Comparison of ENCODE assay signal across 1 cellular context in the genomic region with DNA sequence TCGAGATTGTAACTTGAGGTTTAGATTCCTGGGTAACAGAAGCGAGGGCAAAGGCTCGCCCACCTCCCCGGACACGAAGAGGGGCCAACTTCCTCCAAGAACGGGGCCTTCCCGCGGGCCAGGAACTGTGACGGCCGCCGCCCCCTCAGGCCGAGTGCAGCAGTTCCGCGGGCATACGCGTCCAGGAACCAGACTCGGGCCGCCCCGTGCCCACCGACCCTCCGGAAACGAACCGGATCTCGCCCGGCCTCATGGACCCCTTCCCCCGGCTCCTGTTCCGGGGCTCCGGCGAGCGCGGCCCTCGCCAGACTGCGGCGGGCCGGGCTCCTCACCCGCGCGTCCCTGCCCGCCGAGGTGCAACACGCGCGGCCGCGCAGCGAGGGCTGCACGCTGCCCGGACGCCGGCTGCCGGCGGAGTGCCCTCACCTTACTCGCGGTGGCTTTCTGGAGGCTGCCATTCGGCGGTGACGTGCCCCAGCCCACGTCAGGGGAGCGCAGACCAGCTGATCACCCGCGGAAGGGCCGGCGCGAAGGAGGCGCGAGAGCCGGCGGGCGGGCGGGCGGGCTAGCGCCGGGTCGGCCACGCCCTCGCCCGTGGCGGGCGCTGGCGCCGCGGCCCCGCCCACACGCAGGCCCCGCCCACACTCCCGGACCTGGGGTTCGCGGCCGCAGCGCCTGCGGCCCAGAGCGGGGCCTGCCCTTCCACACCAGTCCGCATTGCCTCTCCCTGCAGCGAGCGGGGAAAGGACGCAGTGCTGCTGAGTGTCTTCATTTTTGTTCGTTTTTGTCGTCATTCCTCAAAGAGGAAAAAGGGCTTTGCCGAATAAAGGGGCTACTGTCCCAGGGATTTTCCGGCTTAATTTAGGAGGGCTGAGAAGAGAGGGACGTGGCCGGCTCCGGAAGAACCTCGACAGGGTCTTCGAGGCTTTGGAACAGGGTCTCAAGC.
TF ChIP-seq lines count a peak whose summit lies in the region.

Gene XPNPEP1, minus strand, starts transcription at position 536 of the 946 bp plus-strand sequence. Its CDS starts 78 bp downstream, at position 458.

TF ChIP-seq in K562, 482 proteins besides CTCF, POLR2A, EP300 and RAD21 (continued from another document and continues in another):
- no peak for TF ChIP-seq ZNF766 (CRISPR knock-in tag; conservative IDR thresholded peaks at IDR 0.05)
- no peak for TF ChIP-seq SMARCC2 (IDR thresholded peaks at IDR 0.05; ENCODE audit: low read depth)
- no peak for TF ChIP-seq CBX3 (IDR thresholded peaks at IDR 0.05; ENCODE audit: borderline replicate concordance in 1 of 2, low read length in 2 of 2)
- no peak for TF ChIP-seq ZZZ3 (IDR thresholded peaks at IDR 0.05)
- no peak; the same call in 1 of the 2 replicates for TF ChIP-seq ETS1 (conservative IDR thresholded peaks at IDR 0.05; ENCODE audit: control insufficient read depth, low read depth, low read length)
- TF ChIP-seq ZBTB1 (CRISPR knock-in tag; IDR thresholded peaks at IDR 0.05; ENCODE audit: borderline replicate concordance, low read depth) = no peak
- TF ChIP-seq ZSCAN29 (IDR thresholded peaks at IDR 0.05) = no peak
- TF ChIP-seq ZFPM2 (CRISPR knock-in tag; IDR thresholded peaks at IDR 0.05) = no peak
- TF ChIP-seq ELF1 (tag; IDR thresholded peaks at IDR 0.05) = no peak
- no peak for TF ChIP-seq DPF2 (IDR thresholded peaks at IDR 0.05)
- no peak for TF ChIP-seq STAT5B (CRISPR knock-in tag; IDR thresholded peaks at IDR 0.05)
- TF ChIP-seq SIX5 (IDR thresholded peaks at IDR 0.05; ENCODE audit: borderline replicate concordance in 1 of 2, insufficient read depth in 1 of 2, low read depth in 1 of 2, low read length in 2 of 2) = no peak
- TF ChIP-seq CCNT2 (IDR thresholded peaks at IDR 0.05; ENCODE audit: borderline replicate concordance, extremely low read depth, insufficient read length, low read depth, low read length) = peak; percentile 56
- TF ChIP-seq IRF2 (CRISPR knock-in tag; IDR thresholded peaks at IDR 0.05) = no peak
- no peak for TF ChIP-seq ZNF232 (CRISPR knock-in tag; IDR thresholded peaks at IDR 0.05)
- no peak; the same call in 1 of the 2 replicates for TF ChIP-seq CBX1 (IDR thresholded peaks at IDR 0.05; ENCODE audit: low read depth)
- no peak for TF ChIP-seq ZNF224 (CRISPR knock-in tag; IDR thresholded peaks at IDR 0.05)
- TF ChIP-seq PHB (CRISPR knock-in tag; IDR thresholded peaks at IDR 0.05) = no peak
- TF ChIP-seq TEAD4 (IDR thresholded peaks at IDR 0.05; ENCODE audit: low read length) = no peak
- TF ChIP-seq TEAD4 (CRISPR knock-in tag; IDR thresholded peaks at IDR 0.05; ENCODE audit: borderline replicate concordance) = no peak
- TF ChIP-seq ZNF699 (CRISPR knock-in tag; IDR thresholded peaks at IDR 0.05; ENCODE audit: insufficient replicate concordance) = no peak
- no peak for TF ChIP-seq NR4A1 (CRISPR knock-in tag; IDR thresholded peaks at IDR 0.05)
- no peak for TF ChIP-seq NR4A1 (tag; IDR thresholded peaks at IDR 0.05)
- no peak for TF ChIP-seq POLR2AphosphoS2 (IDR thresholded peaks at IDR 0.05; ENCODE audit: low read length)
- no peak for TF ChIP-seq DDX20 (tag; IDR thresholded peaks at IDR 0.05; ENCODE audit: low read depth)
- TF ChIP-seq, protein P1, sequence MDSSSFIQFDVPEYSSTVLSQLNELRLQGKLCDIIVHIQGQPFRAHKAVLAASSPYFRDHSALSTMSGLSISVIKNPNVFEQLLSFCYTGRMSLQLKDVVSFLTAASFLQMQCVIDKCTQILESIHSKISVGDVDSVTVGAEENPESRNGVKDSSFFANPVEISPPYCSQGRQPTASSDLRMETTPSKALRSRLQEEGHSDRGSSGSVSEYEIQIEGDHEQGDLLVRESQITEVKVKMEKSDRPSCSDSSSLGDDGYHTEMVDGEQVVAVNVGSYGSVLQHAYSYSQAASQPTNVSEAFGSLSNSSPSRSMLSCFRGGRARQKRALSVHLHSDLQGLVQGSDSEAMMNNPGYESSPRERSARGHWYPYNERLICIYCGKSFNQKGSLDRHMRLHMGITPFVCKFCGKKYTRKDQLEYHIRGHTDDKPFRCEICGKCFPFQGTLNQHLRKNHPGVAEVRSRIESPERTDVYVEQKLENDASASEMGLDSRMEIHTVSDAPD (CRISPR knock-in tag; IDR thresholded peaks at IDR 0.05) = no peak
- TF ChIP-seq ATF2 (CRISPR knock-in tag; IDR thresholded peaks at IDR 0.05) = no peak
- no peak for TF ChIP-seq THRB (CRISPR knock-in tag; conservative IDR thresholded peaks at IDR 0.05)
- TF ChIP-seq ZNF408 (CRISPR knock-in tag; IDR thresholded peaks at IDR 0.05; ENCODE audit: low read depth) = no peak
- no peak for TF ChIP-seq CBFA2T3 (IDR thresholded peaks at IDR 0.05)
- no peak for TF ChIP-seq NR3C1 (CRISPR knock-in tag; IDR thresholded peaks at IDR 0.05)
- TF ChIP-seq PHTF2 (CRISPR knock-in tag; IDR thresholded peaks at IDR 0.05) = no peak
- no peak for TF ChIP-seq GATA2 (CRISPR knock-in tag; IDR thresholded peaks at IDR 0.05)
- no peak for TF ChIP-seq THAP7 (CRISPR knock-in tag; IDR thresholded peaks at IDR 0.05)
- TF ChIP-seq ETV6 (IDR thresholded peaks at IDR 0.05; ENCODE audit: borderline replicate concordance in 1 of 2, low read depth in 2 of 2, low read length in 1 of 2) = no peak
- no peak for TF ChIP-seq ETV6 (CRISPR knock-in tag; IDR thresholded peaks at IDR 0.05; ENCODE audit: borderline replicate concordance)
- no peak for TF ChIP-seq CC2D1A (IDR thresholded peaks at IDR 0.05)
- no peak for TF ChIP-seq C11orf30 (IDR thresholded peaks at IDR 0.05; ENCODE audit: low read depth)
- no peak for TF ChIP-seq GABPA (tag; conservative IDR thresholded peaks at IDR 0.05; ENCODE audit: low read depth)
- no peak for TF ChIP-seq SMARCE1 (IDR thresholded peaks at IDR 0.05)
- peak; percentile 76 for TF ChIP-seq SAP30 (IDR thresholded peaks at IDR 0.05; ENCODE audit: borderline replicate concordance, insufficient read depth, low read depth, low read length, poor library complexity, severe bottlenecking)
- TF ChIP-seq, protein P2, sequence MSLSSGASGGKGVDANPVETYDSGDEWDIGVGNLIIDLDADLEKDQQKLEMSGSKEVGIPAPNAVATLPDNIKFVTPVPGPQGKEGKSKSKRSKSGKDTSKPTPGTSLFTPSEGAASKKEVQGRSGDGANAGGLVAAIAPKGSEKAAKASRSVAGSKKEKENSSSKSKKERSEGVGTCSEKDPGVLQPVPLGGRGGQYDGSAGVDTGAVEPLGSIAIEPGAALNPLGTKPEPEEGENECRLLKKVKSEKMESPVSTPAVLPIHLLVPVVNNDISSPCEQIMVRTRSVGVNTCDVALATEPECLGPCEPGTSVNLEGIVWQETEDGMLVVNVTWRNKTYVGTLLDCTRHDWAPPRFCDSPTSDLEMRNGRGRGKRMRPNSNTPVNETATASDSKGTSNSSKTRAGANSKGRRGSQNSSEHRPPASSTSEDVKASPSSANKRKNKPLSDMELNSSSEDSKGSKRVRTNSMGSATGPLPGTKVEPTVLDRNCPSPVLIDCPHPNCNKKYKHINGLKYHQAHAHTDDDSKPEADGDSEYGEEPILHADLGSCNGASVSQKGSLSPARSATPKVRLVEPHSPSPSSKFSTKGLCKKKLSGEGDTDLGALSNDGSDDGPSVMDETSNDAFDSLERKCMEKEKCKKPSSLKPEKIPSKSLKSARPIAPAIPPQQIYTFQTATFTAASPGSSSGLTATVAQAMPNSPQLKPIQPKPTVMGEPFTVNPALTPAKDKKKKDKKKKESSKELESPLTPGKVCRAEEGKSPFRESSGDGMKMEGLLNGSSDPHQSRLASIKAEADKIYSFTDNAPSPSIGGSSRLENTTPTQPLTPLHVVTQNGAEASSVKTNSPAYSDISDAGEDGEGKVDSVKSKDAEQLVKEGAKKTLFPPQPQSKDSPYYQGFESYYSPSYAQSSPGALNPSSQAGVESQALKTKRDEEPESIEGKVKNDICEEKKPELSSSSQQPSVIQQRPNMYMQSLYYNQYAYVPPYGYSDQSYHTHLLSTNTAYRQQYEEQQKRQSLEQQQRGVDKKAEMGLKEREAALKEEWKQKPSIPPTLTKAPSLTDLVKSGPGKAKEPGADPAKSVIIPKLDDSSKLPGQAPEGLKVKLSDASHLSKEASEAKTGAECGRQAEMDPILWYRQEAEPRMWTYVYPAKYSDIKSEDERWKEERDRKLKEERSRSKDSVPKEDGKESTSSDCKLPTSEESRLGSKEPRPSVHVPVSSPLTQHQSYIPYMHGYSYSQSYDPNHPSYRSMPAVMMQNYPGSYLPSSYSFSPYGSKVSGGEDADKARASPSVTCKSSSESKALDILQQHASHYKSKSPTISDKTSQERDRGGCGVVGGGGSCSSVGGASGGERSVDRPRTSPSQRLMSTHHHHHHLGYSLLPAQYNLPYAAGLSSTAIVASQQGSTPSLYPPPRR (CRISPR knock-in tag; IDR thresholded peaks at IDR 0.05; ENCODE audit: borderline replicate concordance) = no peak
- no peak for TF ChIP-seq ZNF668 (CRISPR knock-in tag; IDR thresholded peaks at IDR 0.05)
- no peak for TF ChIP-seq ZNF197 (CRISPR knock-in tag; IDR thresholded peaks at IDR 0.05; ENCODE audit: low read depth)
- no peak for TF ChIP-seq ZNF175 (CRISPR knock-in tag; IDR thresholded peaks at IDR 0.05; ENCODE audit: low read depth)
- no peak for TF ChIP-seq ZBTB33 (CRISPR knock-in tag; IDR thresholded peaks at IDR 0.05)
- TF ChIP-seq ZNF12 (CRISPR knock-in tag; IDR thresholded peaks at IDR 0.05) = no peak
- TF ChIP-seq CSDE1 (IDR thresholded peaks at IDR 0.05) = 0 out of 4 replicates have a peak, but pooled peaks of 1 of the 2 experiments have one; percentile 33
- TF ChIP-seq FOXA3 (CRISPR knock-in tag; conservative IDR thresholded peaks at IDR 0.05 in 1 of 2, IDR thresholded peaks at IDR 0.05 in 1 of 2) = no peak
- no peak for TF ChIP-seq TFAM (CRISPR knock-in tag; conservative IDR thresholded peaks at IDR 0.05)
